ENCODE assay signal across 8 cellular contexts in the genomic region with DNA sequence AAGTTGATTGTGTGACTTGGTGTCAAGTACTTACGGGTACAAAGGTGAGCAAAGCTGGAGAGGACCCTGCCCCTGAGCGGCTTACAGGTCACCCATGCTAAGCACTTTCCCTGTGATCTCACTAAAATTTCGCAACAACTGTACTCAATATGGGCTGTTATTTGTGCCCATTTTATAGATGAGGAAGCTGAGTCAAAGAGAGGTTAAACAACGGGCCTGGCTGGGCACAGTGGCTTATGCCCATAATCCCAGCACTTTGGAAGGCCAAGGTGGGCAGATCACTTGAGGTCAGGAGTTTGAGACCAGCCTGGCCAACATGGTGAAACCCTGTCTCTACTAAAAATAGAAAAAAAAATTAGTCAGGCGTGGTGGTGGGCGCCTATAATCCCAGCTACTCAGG.
DNase-seq lines count a peak whose midpoint lies in the region; ATAC-seq, FAIRE-seq and TF ChIP-seq lines count a peak whose summit lies in the region.
"Not testable (repeated sequence)": the region's sequence is repeated elsewhere in the genome, so short reads cannot be mapped to it uniquely, and the experiment has no call there.

No MANE protein-coding gene starts in this region.

- H3K4me1 Mint-ChIP-seq in activated CD8-positive, alpha-beta T cell treated with anti-CD3 and anti-CD28 coated beads, Interleukin-2, amount 10 ng/mL, durations not matched to agents 7 days and 5 days (ENCODE audit: low read depth), result peaks cover 75% of the 10 kb centered on the region

- CTCF ChIA-PET in activated CD8-positive, alpha-beta T cell treated with anti-CD3 and anti-CD28 coated beads, Interleukin-2, amount 10 ng/mL, durations not matched to agents 7 days and 5 days (lab: Charles Lee), result interaction anchor here (1.4 to 11.7 kb wide), 8 partner anchors 15 to 342 kb away, joined by 3 to 213 read pairs (median 8); a partner anchor contains a TSS
- CTCF ChIA-PET in GM12878 (lab: Yijun Ruan, JAX), result interaction anchor here (0.9 to 11.7 kb wide), 10 partner anchors 18 to 344 kb away, joined by 3 to 201 read pairs (median 5); no protein-coding TSS in a partner anchor
- CTCF ChIA-PET in HepG2 (lab: Yijun Ruan, JAX; ENCODE audit: low intra/inter-chr PET ratio, low total read pairs), result not testable (repeated sequence)

- peak overlapping the region in 3 of 11 experiments; percentile 54 to 66 (median 58); a peak in 6 of 22 replicates for H3K27ac ChIP-seq in BLaER1 treated with 17β-estradiol and CSF1 and Interleukin-3, amounts not matched to agents 10 nM and 100 nM
- not testable (repeated sequence) for H3K27ac ChIP-seq in GM23248; GM12878 (ENCODE audit: control insufficient read depth, insufficient read depth); HepG2 (ENCODE audit: extremely low read length, insufficient read depth, low read length)
- H3K27ac ChIP-seq in neutrophil (peak overlapping the region; percentile 82), smooth muscle cell (ENCODE audit: low read depth) (peak overlapping the region; percentile 97), uterus (peak overlapping the region; percentile 80 to 88)

- intact Hi-C loops in GM12878 (cut with micrococcal nuclease; ENCODE audit: unreplicated experiment), result loop anchor here (10.0 kb wide), 1 partner anchor 700 kb away; no protein-coding TSS in a partner anchor
- intact Hi-C loops in HepG2 (cut with micrococcal nuclease; ENCODE audit: unreplicated experiment), result not testable (repeated sequence)
- intact Hi-C loops in uterus (cut with DNase I; ENCODE audit: low total_unique reads), result loop anchor here (10.0 kb wide), 1 partner anchor 340 kb away; no protein-coding TSS in a partner anchor

- BruUV-seq in GM12878 (replicated peaks; lab: Mats Ljungman, UMichigan); HepG2 (replicated peaks; lab: Mats Ljungman, UMichigan): not testable (repeated sequence)

- not testable (repeated sequence) for H4K20me1 ChIP-seq in BLaER1 treated with 17β-estradiol and CSF1 and Interleukin-3, amounts not matched to agents 10 nM and 100 nM; GM23248 (ENCODE audit: insufficient read depth); GM12878 (ENCODE audit: control insufficient read depth, insufficient read depth); HepG2 (ENCODE audit: insufficient read depth, low read length); smooth muscle cell (ENCODE audit: low read depth)

- TF ChIP-seq CTCF in GM12878 (IDR thresholded peaks at IDR 0.05 in 2 of 3, conservative IDR thresholded peaks at IDR 0.05 in 1 of 3; ENCODE audit: control insufficient read depth in 2 of 3, extremely low read depth in 1 of 3, insufficient read depth in 1 of 3, low read depth in 3 of 3, low read length in 3 of 3); HepG2 (CRISPR knock-in tag; IDR thresholded peaks at IDR 0.05); neutrophil (IDR thresholded peaks at IDR 0.05); smooth muscle cell (IDR thresholded peaks at IDR 0.05; ENCODE audit: borderline replicate concordance, insufficient read depth, poor library complexity, severe bottlenecking); uterus (IDR thresholded peaks at IDR 0.05): not testable (repeated sequence)

- not testable (repeated sequence) for H3K27me3 ChIP-seq in BLaER1 treated with 17β-estradiol and CSF1 and Interleukin-3, amounts not matched to agents 10 nM and 100 nM; GM23248 (replicated peaks; ENCODE audit: insufficient read depth); GM12878 (replicated peaks in 1 of 2; ENCODE audit: control insufficient read depth in 2 of 2, insufficient read depth in 2 of 2, low read length in 1 of 2); neutrophil; smooth muscle cell (ENCODE audit: low read depth); uterus
- H3K27me3 ChIP-seq in HepG2 (ENCODE audit: control insufficient read depth in 1 of 2, insufficient read depth in 2 of 2, low read length in 2 of 2), result peaks cover 0 to 16% of the 10 kb centered on the region in 2 experiments; a peak in 2 of 5 replicates

- not testable (repeated sequence) for H2AFZ ChIP-seq in GM23248; HepG2 (ENCODE audit: low read length); smooth muscle cell (ENCODE audit: low read depth)
- peak overlapping the region; percentile 5; the same call in 1 of the 2 replicates for H2AFZ ChIP-seq in GM12878 (ENCODE audit: control insufficient read depth, low read depth, low read length)

- H3K4me1 ChIP-seq in BLaER1 treated with 17β-estradiol and CSF1 and Interleukin-3, amounts not matched to agents 10 nM and 100 nM, result peaks cover 13 to 80% (median 62%) of the 10 kb centered on the region in 10 experiments
- H3K4me1 ChIP-seq in GM23248 (ENCODE audit: insufficient read depth) (peaks cover 58% of the 10 kb centered on the region), GM12878 (ENCODE audit: control insufficient read depth, insufficient read depth, low read length) (peaks cover 44% of the 10 kb centered on the region), neutrophil (ENCODE audit: control insufficient read depth in 1 of 2, insufficient read depth in 1 of 2, low read depth in 1 of 2, low read length in 1 of 2) (peaks cover 46% of the 10 kb centered on the region in 2 experiments)
- not testable (repeated sequence) for H3K4me1 ChIP-seq in HepG2 (ENCODE audit: insufficient read depth, low read length); smooth muscle cell (ENCODE audit: low read depth); uterus

- not testable (repeated sequence) for TF ChIP-seq EP300 in GM12878 (IDR thresholded peaks at IDR 0.05; ENCODE audit: borderline replicate concordance in 1 of 2, control insufficient read depth in 1 of 2, low read depth in 2 of 2, low read length in 2 of 2); HepG2 (IDR thresholded peaks at IDR 0.05; ENCODE audit: low read depth in 2 of 2, low read length in 2 of 2); HepG2 (CRISPR knock-in tag; IDR thresholded peaks at IDR 0.05; ENCODE audit: borderline replicate concordance)

- peak overlapping the region in 1 of 11 experiments; percentile 31; a peak in 1 of 22 replicates for H3K9ac ChIP-seq in BLaER1 treated with 17β-estradiol and CSF1 and Interleukin-3, amounts not matched to agents 10 nM and 100 nM
- peak overlapping the region; percentile 75; the same call in 1 of the 2 replicates for H3K9ac ChIP-seq in GM23248
- not testable (repeated sequence) for H3K9ac ChIP-seq in GM12878 (ENCODE audit: control insufficient read depth, insufficient read depth, low read length); HepG2 (ENCODE audit: insufficient read depth, low read depth, low read length); smooth muscle cell (ENCODE audit: low read depth)

- not testable (repeated sequence) for TF ChIP-seq RAD21 in GM12878 (IDR thresholded peaks at IDR 0.05; ENCODE audit: insufficient read depth, low read depth, low read length); HepG2 (CRISPR knock-in tag; IDR thresholded peaks at IDR 0.05)

- in situ Hi-C loops in GM23248 (cut with MboI), result loop anchor here (25.0 kb wide), 1 partner anchor 717 kb away; no protein-coding TSS in a partner anchor
- in situ Hi-C loops in GM12878 (cut with MboI), result not testable (repeated sequence)
- in situ Hi-C loops in HepG2 (cut with HindIII; ENCODE audit: extremely low pct_ligation_motif_present, low pct_unique_long_range_greater_than_20kb), result loop anchor here (5.0 kb wide), 1 partner anchor 332 kb away; no protein-coding TSS in a partner anchor

- SMC1A ChIA-PET in GM12878 (lab: Charles Lee; ENCODE audit: uncharacterized antibody, unreplicated experiment), result interaction anchor here (0.6 to 14.1 kb wide), 20 partner anchors 16 to 1627 kb away, joined by 3 to 203 read pairs (median 6); a partner anchor contains a TSS

- not testable (repeated sequence) for H3K36me3 ChIP-seq in BLaER1 treated with 17β-estradiol and CSF1 and Interleukin-3, amounts not matched to agents 10 nM and 100 nM; GM23248 (ENCODE audit: low read depth); GM12878 (ENCODE audit: control insufficient read depth in 2 of 2, insufficient read depth in 2 of 2, low read length in 1 of 2); HepG2 (replicated peaks in 1 of 2; ENCODE audit: control insufficient read depth in 1 of 2, insufficient read depth in 2 of 2, low read length in 2 of 2); neutrophil; smooth muscle cell (ENCODE audit: low read depth); uterus

- POLR2A ChIA-PET in activated CD8-positive, alpha-beta T cell treated with anti-CD3 and anti-CD28 coated beads, Interleukin-2, amount 10 ng/mL, durations not matched to agents 7 days and 5 days (lab: Charles Lee), result interaction anchor here (1.1 to 1.6 kb wide), 5 partner anchors 42 to 233 kb away, joined by 3 to 12 read pairs (median 5); a partner anchor contains a TSS
- POLR2A ChIA-PET in GM12878 (lab: Charles Lee), result interaction anchor here (0.7 to 3.8 kb wide), 8 partner anchors 17 to 76 kb away, joined by 3 to 20 read pairs (median 6); no protein-coding TSS in a partner anchor
- POLR2A ChIA-PET in HepG2 (lab: Yijun Ruan, JAX), result not testable (repeated sequence)

- ATAC-seq in activated CD8-positive, alpha-beta T cell treated with anti-CD3 and anti-CD28 coated beads, Interleukin-2, amount 10 ng/mL, durations not matched to agents 7 days and 5 days; GM12878; HepG2: not testable (repeated sequence)

- H3K27ac Mint-ChIP-seq in activated CD8-positive, alpha-beta T cell treated with anti-CD3 and anti-CD28 coated beads, Interleukin-2, amount 10 ng/mL, durations not matched to agents 7 days and 5 days, result peak overlapping the region; percentile 63

- RAD21 ChIA-PET in GM12878 (lab: Charles Lee; ENCODE audit: unreplicated experiment), result interaction anchor here (0.7 to 10.7 kb wide), 17 partner anchors 15 to 341 kb away, joined by 3 to 231 read pairs (median 6); a partner anchor contains a TSS

- H3K36me3 Mint-ChIP-seq in activated CD8-positive, alpha-beta T cell treated with anti-CD3 and anti-CD28 coated beads, Interleukin-2, amount 10 ng/mL, durations not matched to agents 7 days and 5 days (ENCODE audit: low read depth), result not testable (repeated sequence)

- H3F3A ChIP-seq in GM23248 (ENCODE audit: insufficient read depth), result peaks cover 30% of the 10 kb centered on the region
- H3F3A ChIP-seq in smooth muscle cell (ENCODE audit: low read depth), result peaks cover 27% of the 10 kb centered on the region

- not testable (repeated sequence) for H3K4me3 Mint-ChIP-seq in activated CD8-positive, alpha-beta T cell treated with anti-CD3 and anti-CD28 coated beads, Interleukin-2, amount 10 ng/mL, durations not matched to agents 7 days and 5 days

- DNase-seq in GM23248; activated CD8-positive, alpha-beta T cell treated with anti-CD3 and anti-CD28 coated beads, Interleukin-2, amount 10 ng/mL, durations not matched to agents 7 days and 5 days; GM12878 (ENCODE audit: low read depth, low spot score); HepG2 (ENCODE audit: low spot score); smooth muscle cell (lab: John Stamatoyannopoulos, UW; ENCODE audit: unreplicated experiment); uterus: not testable (repeated sequence)

- H3K27me3 Mint-ChIP-seq in activated CD8-positive, alpha-beta T cell treated with anti-CD3 and anti-CD28 coated beads, Interleukin-2, amount 10 ng/mL, durations not matched to agents 7 days and 5 days (ENCODE audit: low read depth), result not testable (repeated sequence)

- not testable (repeated sequence) for H3K9me2 ChIP-seq in GM23248 (ENCODE audit: insufficient read depth)

- H3K4me2 ChIP-seq in BLaER1 treated with 17β-estradiol and CSF1 and Interleukin-3, amounts not matched to agents 10 nM and 100 nM, result peak overlapping the region in 9 of 11 experiments; percentile 35 to 79 (median 62); a peak in 14 of 22 replicates
- not testable (repeated sequence) for H3K4me2 ChIP-seq in GM23248 (ENCODE audit: unreplicated experiment); GM12878 (ENCODE audit: control insufficient read depth, insufficient read depth); HepG2 (ENCODE audit: low read depth, low read length); smooth muscle cell

- not testable (repeated sequence) for H3K4me3 ChIP-seq in BLaER1 treated with 17β-estradiol and CSF1 and Interleukin-3, amounts not matched to agents 10 nM and 100 nM; GM23248; GM12878; HepG2 (replicated peaks in 1 of 3; ENCODE audit: insufficient read depth in 1 of 3, low read depth in 2 of 3, low read length in 3 of 3); neutrophil (ENCODE audit: low read depth in 1 of 2, low read length in 1 of 2); smooth muscle cell; uterus

- not testable (repeated sequence) for H3K9me3 Mint-ChIP-seq in activated CD8-positive, alpha-beta T cell treated with anti-CD3 and anti-CD28 coated beads, Interleukin-2, amount 10 ng/mL, durations not matched to agents 7 days and 5 days (ENCODE audit: insufficient read depth)

- not testable (repeated sequence) for H3K79me2 ChIP-seq in GM23248 (ENCODE audit: insufficient read depth); GM12878 (ENCODE audit: control insufficient read depth, insufficient read depth, low read length); HepG2 (ENCODE audit: insufficient read depth, low read length); smooth muscle cell (ENCODE audit: low read depth)

- H3K9me3 ChIP-seq in BLaER1 treated with 17β-estradiol and CSF1 and Interleukin-3, amounts not matched to agents 10 nM and 100 nM (replicated peaks in 1 of 11); GM23248 (ENCODE audit: low read depth); GM12878 (replicated peaks; ENCODE audit: control insufficient read depth, insufficient read depth, low read length); HepG2 (ENCODE audit: low read length); neutrophil; smooth muscle cell (replicated peaks; ENCODE audit: low read depth); uterus: not testable (repeated sequence)

- not testable (repeated sequence) for FAIRE-seq in GM12878 (lab: Jason Lieb, UNC); HepG2 (lab: Jason Lieb, UNC)

- TF ChIP-seq POLR2A in GM12878 (IDR thresholded peaks at IDR 0.05; ENCODE audit: low read depth, low read length); HepG2 (IDR thresholded peaks at IDR 0.05; ENCODE audit: insufficient read depth in 1 of 2, low read depth in 2 of 2, low read length in 2 of 2); uterus (IDR thresholded peaks at IDR 0.05): not testable (repeated sequence)

- WGBS in GM23248 (ENCODE audit: low coverage in 1 of 2, low lambda C conversion rate in 2 of 2, missing lambda C conversion rate in 2 of 2), 2 experiments, result 81% methylated on average over 6 of the region's 6 CpGs
- 48% methylated on average over 5 of the region's 6 CpGs for WGBS in GM12878 (ENCODE audit: insufficient coverage, insufficient replicate concordance, low lambda C conversion rate, missing lambda C conversion rate)
- 20% methylated on average over 6 of the region's 6 CpGs for WGBS in HepG2 (ENCODE audit: low lambda C conversion rate)
- 75% methylated on average over 6 of the region's 6 CpGs for WGBS in smooth muscle cell (ENCODE audit: low lambda C conversion rate)
